27 cellular contexts compared by ENCODE assay signal in genomic region chr9:132750668-132751067, GRCh38.
"Had no signal": no experiment of that assay in that cellular context is flagged by ENCODE, and none has a peak within 500 bp of the region (broad histone marks: within the 10 kb centered on the region; RNA-seq: fewer than 3 reads in every experiment).

No MANE protein-coding gene starts in this region.

- H3K4me3 ChIP-seq: dorsolateral prefrontal cortex, gastrocnemius medialis, left ventricle myocardium inferior, lung, mucosa of descending colon, pancreas, sigmoid colon, spleen, thoracic aorta, tibial nerve, upper lobe of left lung, uterus had no signal

- H3K4me1 ChIP-seq: gastrocnemius medialis, left ventricle myocardium inferior, pancreas, spleen, uterus had no signal

- H3K4me1 Mint-ChIP-seq: memory B cell; naive B cell; stimulated activated naive B cell treated with anti-CD40 and anti-IgM and Interleukin-4, amounts not matched to agents 10 μg/mL and 1 μg/mL and 100 μg/mL, for 72 hours had no signal

- DNase-seq: effector CD4-positive, alpha-beta T cell; foreskin fibroblast; gastrocnemius medialis; left cardiac atrium; left ventricle myocardium inferior; mucosa of descending colon; naive B cell; pancreas; stimulated activated CD4-positive, alpha-beta T cell treated with anti-CD3 and anti-CD28 coated beads, Interleukin-2, amount 100 ng/mL, for 48 hours; stimulated activated naive B cell treated with anti-CD40 and anti-IgM and Interleukin-4, amounts not matched to agents 10 μg/mL and 1 μg/mL and 100 μg/mL, for 72 hours; uterus had no signal

- H3K27ac Mint-ChIP-seq: memory B cell; mesothelial cell of epicardium; natural killer cell treated with Interleukin-12 subunit alpha and Interleukin-12 subunit beta and Interleukin-15 and Interleukin-18, amount 100 ng/mL, for 72 hours; progenitor cell of endocrine pancreas; stimulated activated naive B cell treated with anti-CD40 and anti-IgM and Interleukin-4, amounts not matched to agents 10 μg/mL and 1 μg/mL and 100 μg/mL, for 72 hours; stimulated activated naive CD8-positive, alpha-beta T cell treated with anti-CD3 and anti-CD28 coated beads, Interleukin-15, Interleukin-2, amounts not matched to agents 100 ng/mL and 50 ng/mL, for 24 hours had no signal

- FAIRE-seq: pancreas had no signal

- H3K27ac ChIP-seq: dorsolateral prefrontal cortex, epithelial cell of prostate, gastrocnemius medialis, left ventricle myocardium inferior, neutrophil, pancreas, sigmoid colon, spleen, thoracic aorta, tibial nerve, upper lobe of left lung, uterus had no signal

- ATAC-seq: esophagus mucosa; gastrocnemius medialis; left cardiac atrium; mucosa of descending colon; natural killer cell treated with Interleukin-12 subunit alpha and Interleukin-12 subunit beta and Interleukin-15 and Interleukin-18, amount 100 ng/mL, for 72 hours; pancreas; stimulated activated naive B cell treated with anti-CD40 and anti-IgM and Interleukin-4, amounts not matched to agents 10 μg/mL and 1 μg/mL and 100 μg/mL, for 72 hours had no signal

- H3K9me3 Mint-ChIP-seq: memory B cell; mesothelial cell of epicardium; naive B cell; natural killer cell treated with Interleukin-12 subunit alpha and Interleukin-12 subunit beta and Interleukin-15 and Interleukin-18, amount 100 ng/mL, for 72 hours; neural crest cell; stimulated activated naive B cell treated with anti-CD40 and anti-IgM and Interleukin-4, amounts not matched to agents 10 μg/mL and 1 μg/mL and 100 μg/mL, for 72 hours; stimulated activated naive CD8-positive, alpha-beta T cell treated with anti-CD3 and anti-CD28 coated beads, Interleukin-15, Interleukin-2, amounts not matched to agents 100 ng/mL and 50 ng/mL, for 24 hours had no signal

- H3K36me3 ChIP-seq: gastrocnemius medialis, left ventricle myocardium inferior, neutrophil, pancreas, sigmoid colon, spleen, thoracic aorta, tibial nerve, upper lobe of left lung, uterus had no signal

- H3K36me3 Mint-ChIP-seq: memory B cell; mesothelial cell of epicardium; naive B cell; natural killer cell treated with Interleukin-12 subunit alpha and Interleukin-12 subunit beta and Interleukin-15 and Interleukin-18, amount 100 ng/mL, for 72 hours; stimulated activated naive B cell treated with anti-CD40 and anti-IgM and Interleukin-4, amounts not matched to agents 10 μg/mL and 1 μg/mL and 100 μg/mL, for 72 hours had no signal

- H3K9me3 ChIP-seq: gastrocnemius medialis, left ventricle myocardium inferior, mucosa of descending colon, neutrophil, pancreas, sigmoid colon, spleen, thoracic aorta, tibial nerve, upper lobe of left lung, uterus had no signal

- H3K4me3 Mint-ChIP-seq: memory B cell; mesothelial cell of epicardium; naive B cell; natural killer cell treated with Interleukin-12 subunit alpha and Interleukin-12 subunit beta and Interleukin-15 and Interleukin-18, amount 100 ng/mL, for 72 hours; neural crest cell; stimulated activated naive B cell treated with anti-CD40 and anti-IgM and Interleukin-4, amounts not matched to agents 10 μg/mL and 1 μg/mL and 100 μg/mL, for 72 hours; stimulated activated naive CD8-positive, alpha-beta T cell treated with anti-CD3 and anti-CD28 coated beads, Interleukin-15, Interleukin-2, amounts not matched to agents 100 ng/mL and 50 ng/mL, for 24 hours had no signal
